30 cellular contexts compared by ENCODE assay signal in the genomic region with DNA sequence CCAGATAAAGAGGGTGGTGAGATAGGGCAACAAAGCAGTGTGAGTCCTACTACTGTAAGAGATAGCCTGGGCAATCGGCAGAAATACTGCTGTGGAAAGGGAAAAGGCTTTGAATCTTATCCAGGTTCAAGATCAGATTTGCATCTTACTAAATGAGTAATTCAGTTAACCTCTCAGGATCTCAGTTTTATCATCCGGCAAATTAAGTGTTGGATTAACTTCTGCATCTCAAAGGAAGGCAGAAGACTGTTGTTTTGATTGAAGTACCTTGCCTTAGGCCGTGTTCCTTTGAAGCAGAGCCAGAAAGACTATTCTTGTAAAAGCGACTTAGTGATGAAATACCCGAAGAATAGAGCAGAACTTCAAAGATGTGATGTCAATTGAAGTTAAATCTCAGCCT.
DNase-seq lines count a peak whose midpoint lies in the region; ATAC-seq, FAIRE-seq and TF ChIP-seq lines count a peak whose summit lies in the region.
"Had no signal": no experiment of that assay in that cellular context is flagged by ENCODE, and none has a peak within 500 bp of the region (broad histone marks: within the 10 kb centered on the region; RNA-seq: fewer than 3 reads in every experiment).

No MANE protein-coding gene starts in this region.

- no peak for TF ChIP-seq EP300 in A549 (IDR thresholded peaks at IDR 0.05)

- H3K27ac Mint-ChIP-seq in HFFc6, result peak overlapping the region; percentile 93
- peak overlapping the region in 2 of 3 experiments; percentile 34 to 36 for H3K27ac Mint-ChIP-seq in nephron
- H3K27ac Mint-ChIP-seq: activated naive CD4-positive, alpha-beta T cell treated with anti-CD3 and anti-CD28 coated beads, Interleukin-2, amount 50 U/mL, for 24 hours; CD4-positive, CD25-positive, alpha-beta regulatory T cell; naive B cell had no signal

- DNase-seq in A549 (ENCODE audit: low read depth in 1 of 2, low spot score in 1 of 2), result peak in 1 of 2 experiments; percentile 14
- peak; percentile 72 for DNase-seq in HFFc6
- DNase-seq in epithelial cell of esophagus (ENCODE audit: low read depth), result peak; percentile 23
- DNase-seq in NK-92 treated with Interleukin-12 subunit alpha and Interleukin-12 subunit beta, amount 100 ng/mL, for 24 hours (lab: John Stamatoyannopoulos, UW), result no peak
- no peak for DNase-seq in activated CD8-positive, alpha-beta memory T cell treated with anti-CD3 and anti-CD28 coated beads, Interleukin-2, amount 50 U/mL, for 48 hours
- DNase-seq in SIG-M5 (lab: John Stamatoyannopoulos, UW), result no peak
- no peak for DNase-seq in SIG-M5 treated with dmso at 0.1 percent for 504 hours (lab: John Stamatoyannopoulos, UW; ENCODE audit: unreplicated experiment)
- DNase-seq: 8988T; activated T-cell treated with anti-CD3 and anti-CD28 coated beads for 4 hours; Calu3; CD4-positive, CD25-positive, alpha-beta regulatory T cell; left ventricle myocardium superior; midbrain; naive B cell; NCI-H1436; NCI-H2107; Peyer's patch; stimulated activated CD4-positive, alpha-beta T cell treated with anti-CD3 and anti-CD28 coated beads, Interleukin-4, amount 100 ng/mL, for 1 hour; T-helper 9 cell; tibial artery had no signal

- H3K4me1 ChIP-seq in A549, result peaks cover 14% of the 10 kb centered on the region
- H3K4me1 ChIP-seq: Peyer's patch, prostate gland, SJCRH30, tibial artery had no signal

- POLR2A ChIA-PET in A549 (lab: Yijun Ruan, JAX), result no interaction called here

- no peak for TF ChIP-seq CTCF in A549 (IDR thresholded peaks at IDR 0.05)
- no peak for TF ChIP-seq CTCF in HFFc6 (IDR thresholded peaks at IDR 0.05)
- no peak for TF ChIP-seq CTCF in epithelial cell of esophagus (IDR thresholded peaks at IDR 0.05; ENCODE audit: insufficient read depth, low read depth, low read length, missing control alignments)
- TF ChIP-seq CTCF in nephron (IDR thresholded peaks at IDR 0.05; ENCODE audit: unreplicated experiment in 3 of 3), result no peak

- H3K9me3 Mint-ChIP-seq in HFFc6 (peaks cover 4% of the 10 kb centered on the region; the same call in 1 of the 2 replicates), nephron (peaks cover 2% of the 10 kb centered on the region)
- H3K9me3 Mint-ChIP-seq: activated naive CD4-positive, alpha-beta T cell treated with anti-CD3 and anti-CD28 coated beads, Interleukin-2, amount 50 U/mL, for 24 hours; naive B cell had no signal

- H3K9me3 ChIP-seq in A549, result no peaks in the 10 kb centered on the region
- H3K9me3 ChIP-seq: Peyer's patch, prostate gland, sigmoid colon, SJCRH30, tibial artery had no signal

- H3K27me3 Mint-ChIP-seq in HFFc6 (ENCODE audit: insufficient read depth) (peaks cover 2% of the 10 kb centered on the region), nephron (ENCODE audit: low read depth) (no peaks in the 10 kb centered on the region)
- H3K27me3 Mint-ChIP-seq: activated naive CD4-positive, alpha-beta T cell treated with anti-CD3 and anti-CD28 coated beads, Interleukin-2, amount 50 U/mL, for 24 hours; CD4-positive, CD25-positive, alpha-beta regulatory T cell had no signal

- no peak for TF ChIP-seq RAD21 in A549 (conservative IDR thresholded peaks at IDR 0.05 in 1 of 2, IDR thresholded peaks at IDR 0.05 in 1 of 2)

- H3K27ac ChIP-seq in A549, result peak overlapping the region in 1 of 2 experiments; percentile 57; a peak in 1 of 6 replicates
- H3K27ac ChIP-seq: HL-60, KMS-11, Peyer's patch, prostate gland, SJCRH30, tibial artery had no signal

- H3K36me3 Mint-ChIP-seq in HFFc6 (ENCODE audit: low read depth) (peaks cover 11% of the 10 kb centered on the region), nephron (ENCODE audit: low read depth) (no peaks in the 10 kb centered on the region)
- H3K36me3 Mint-ChIP-seq: activated naive CD4-positive, alpha-beta T cell treated with anti-CD3 and anti-CD28 coated beads, Interleukin-2, amount 50 U/mL, for 24 hours; CD4-positive, CD25-positive, alpha-beta regulatory T cell; naive B cell had no signal

- peaks cover 63% of the 10 kb centered on the region for H3K4me1 Mint-ChIP-seq in HFFc6 (ENCODE audit: low read depth)
- peaks cover 33% of the 10 kb centered on the region for H3K4me1 Mint-ChIP-seq in nephron
- H3K4me1 Mint-ChIP-seq: activated naive CD4-positive, alpha-beta T cell treated with anti-CD3 and anti-CD28 coated beads, Interleukin-2, amount 50 U/mL, for 24 hours; CD4-positive, CD25-positive, alpha-beta regulatory T cell; naive B cell had no signal

- no peak for FAIRE-seq in A549 (lab: Jason Lieb, UNC)
- FAIRE-seq: GM18507, H1, islet of Langerhans had no signal

- no peak for TF ChIP-seq POLR2A in A549 (IDR thresholded peaks at IDR 0.05; ENCODE audit: low read length)

- ATAC-seq in A549, result no peak

- H3K4me3 Mint-ChIP-seq in HFFc6 (peak overlapping the region; percentile 39; the same call in 1 of the 2 replicates), nephron (no peak overlapping the region)
- H3K4me3 Mint-ChIP-seq: activated naive CD4-positive, alpha-beta T cell treated with anti-CD3 and anti-CD28 coated beads, Interleukin-2, amount 50 U/mL, for 24 hours; CD4-positive, CD25-positive, alpha-beta regulatory T cell; naive B cell had no signal

- WGBS in A549 (ENCODE audit: missing lambda C conversion rate), result 64% methylated on average over 5 of the region's 5 CpGs

- CTCF ChIA-PET in A549 (lab: Yijun Ruan, JAX), result no interaction called here

- H3K4me2 ChIP-seq in A549, result 0 out of 3 replicates have a peak overlapping the region, but pooled peaks have one; percentile 8
- H3K4me2 ChIP-seq: KMS-11 had no signal

- H3K4me3 ChIP-seq in A549, result no peak overlapping the region
- H3K4me3 ChIP-seq in epithelial cell of esophagus (ENCODE audit: low read length), result no peak overlapping the region
- H3K4me3 ChIP-seq: Peyer's patch, prostate gland, sigmoid colon, SJCRH30, tibial artery had no signal

TF ChIP-seq in A549, 52 proteins besides CTCF, POLR2A, EP300 and RAD21:
- no peak for TF ChIP-seq NPAS2 (CRISPR knock-in tag; IDR thresholded peaks at IDR 0.05; ENCODE audit: borderline replicate concordance)

Comparison
In these comparisons a context has a peak if more than half of its experiments do, and no peak if none do; other contexts are left out.
1. DNase-seq: peak in HFFc6 (single experiment) and epithelial cell of esophagus (single experiment); none in NK-92 treated with Interleukin-12 subunit alpha and Interleukin-12 subunit beta, amount 100 ng/mL, for 24 hours (single experiment), activated CD8-positive, alpha-beta memory T cell treated with anti-CD3 and anti-CD28 coated beads, Interleukin-2, amount 50 U/mL, for 48 hours (single experiment), SIG-M5 (single experiment) and SIG-M5 treated with dmso at 0.1 percent for 504 hours (single experiment).